18 cellular contexts compared by ENCODE assay signal in the genomic region with DNA sequence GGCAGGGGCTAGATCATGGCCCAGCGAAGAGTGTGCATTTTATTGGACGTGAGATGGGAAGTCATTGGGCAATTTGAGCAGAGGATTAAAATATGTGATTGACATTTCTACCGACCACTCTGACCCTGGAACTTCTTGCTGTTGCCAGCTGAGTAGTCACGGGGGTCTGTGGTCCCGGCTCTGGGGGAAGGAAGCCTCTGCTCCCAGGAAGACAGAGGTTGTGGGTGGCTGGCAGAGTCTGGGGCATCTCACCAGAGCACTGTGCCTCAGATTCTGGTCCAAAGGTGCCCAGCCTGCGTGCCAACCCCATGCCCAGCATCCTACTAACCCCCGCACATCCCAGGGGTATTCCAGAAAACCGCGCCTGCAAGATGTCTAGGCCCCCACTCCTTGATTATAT. TPM values are rescaled to one million over a fixed set of nuclear protein-coding genes. Genes with fewer than 3 reads are reported as not detected.
A peak's percentile ranks its signal among the peaks of the same experiment; 100 is the strongest.
DNase-seq lines count a peak whose midpoint lies in the region; ATAC-seq and TF ChIP-seq lines count a peak whose summit lies in the region.
"Had no signal": no experiment of that assay in that cellular context is flagged by ENCODE, and none has a peak within 500 bp of the region (broad histone marks: within the 10 kb centered on the region; RNA-seq: fewer than 3 reads in every experiment).

No MANE protein-coding gene starts in this region.

- no CpG with 5 or more reads among the region's 9 CpGs for WGBS in H9 (ENCODE audit: extremely low coverage, insufficient read length, low lambda C conversion rate)
- WGBS in neuronal stem cell (ENCODE audit: extremely low coverage in 2 of 2, insufficient read length in 2 of 2, insufficient replicate concordance in 1 of 2), 2 donors = no CpG with 5 or more reads among the region's 9 CpGs

- no peaks in the 10 kb centered on the region for H3K36me3 ChIP-seq in neuronal stem cell (replicated peaks in 1 of 2; ENCODE audit: control insufficient read depth in 2 of 2, insufficient read depth in 2 of 2, low read length in 2 of 2)

- H4K5ac ChIP-seq in H9 (ENCODE audit: insufficient read length, low read depth, low read length) = no peak overlapping the region

- H3K27me3 Mint-ChIP-seq in H9 (ENCODE audit: low read depth) (peaks cover 16% of the 10 kb centered on the region), chondrocyte (ENCODE audit: low read depth) (peaks cover 4% of the 10 kb centered on the region)
- peaks cover 7% of the 10 kb centered on the region for H3K27me3 Mint-ChIP-seq in CD4-positive, alpha-beta T cell

- H3K23me2 ChIP-seq in H9 (ENCODE audit: insufficient read length, low read depth, low read length, poor library complexity, severe bottlenecking) = no peaks in the 10 kb centered on the region

- CTCF ChIA-PET in CD4-positive, alpha-beta T cell (lab: Charles Lee) = no interaction called here

- intact Hi-C loops in CD4-positive, alpha-beta T cell (cut with DNase I, micrococcal nuclease) = no loop called here

- no peak overlapping the region for H4K8ac ChIP-seq in H9 (replicated peaks; ENCODE audit: insufficient read length, low read depth, low read length)
- H4K8ac ChIP-seq in neuronal stem cell (ENCODE audit: low read depth, low read length) = no peak overlapping the region

- no peak overlapping the region for H3K18ac ChIP-seq in H9 (ENCODE audit: insufficient read length, low read depth, low read length)
- peak overlapping the region; percentile 86 for H3K18ac ChIP-seq in neuronal stem cell (ENCODE audit: low read length)

- no peak overlapping the region for H2AFZ ChIP-seq in H9 (ENCODE audit: low read length)
- H2AFZ ChIP-seq in neuronal stem cell (ENCODE audit: low read length) = no peak overlapping the region
- H2AFZ ChIP-seq: GM23248 had no signal

- peaks cover 11 to 31% of the 10 kb centered on the region in 2 experiments for H3K4me1 Mint-ChIP-seq in H9
- H3K4me1 Mint-ChIP-seq in chondrocyte (ENCODE audit: low read depth) = no peaks in the 10 kb centered on the region
- no peaks in the 10 kb centered on the region for H3K4me1 Mint-ChIP-seq in CD4-positive, alpha-beta T cell (ENCODE audit: low read depth)

- ATAC-seq in CD4-positive, alpha-beta T cell (ENCODE audit: poor library complexity) = no peak
- ATAC-seq: HCT116, K562, Panc1 had no signal

- H3K56ac ChIP-seq in H9 (ENCODE audit: insufficient read length, low read depth, low read length) = no peak overlapping the region

- no peaks in the 10 kb centered on the region for H3K36me3 Mint-ChIP-seq in H9 (ENCODE audit: insufficient read depth in 1 of 3, low read depth in 3 of 3)
- H3K36me3 Mint-ChIP-seq in chondrocyte (ENCODE audit: low read depth) = no peaks in the 10 kb centered on the region
- no peaks in the 10 kb centered on the region for H3K36me3 Mint-ChIP-seq in CD4-positive, alpha-beta T cell (ENCODE audit: low read depth)

- no peaks in the 10 kb centered on the region; a peak in 1 of 5 replicates for H3K9me3 Mint-ChIP-seq in H9
- H3K9me3 Mint-ChIP-seq in chondrocyte (ENCODE audit: low read depth) = no peaks in the 10 kb centered on the region
- H3K9me3 Mint-ChIP-seq in CD4-positive, alpha-beta T cell = no peaks in the 10 kb centered on the region

- H3K14ac ChIP-seq in H9 (ENCODE audit: insufficient read depth, low read length) (no peak overlapping the region), neuronal stem cell (ENCODE audit: low read length) (no peak overlapping the region)

- no peaks in the 10 kb centered on the region for H3K9me3 ChIP-seq in H9 (ENCODE audit: control insufficient read depth, low read depth, low read length)
- H3K9me3 ChIP-seq in neuronal stem cell (replicated peaks in 1 of 2; ENCODE audit: control insufficient read depth in 2 of 2, insufficient read depth in 1 of 2, low read depth in 1 of 2, low read length in 2 of 2) = no peaks in the 10 kb centered on the region
- no peaks in the 10 kb centered on the region for H3K9me3 ChIP-seq in CD4-positive, alpha-beta T cell (ENCODE audit: control insufficient read depth, low read length)

- no peak overlapping the region for H3K27ac ChIP-seq in H9 (ENCODE audit: insufficient read length, low read depth, low read length)
- no peak overlapping the region for H3K27ac ChIP-seq in neuronal stem cell (replicated peaks; ENCODE audit: low read length)
- H3K27ac ChIP-seq in CD4-positive, alpha-beta T cell (ENCODE audit: low read depth, low read length) = no peak overlapping the region
- H3K27ac ChIP-seq: C4-2B, GM23248 had no signal

- H3K9ac ChIP-seq in H9 (ENCODE audit: extremely low read depth, insufficient read length, low read length) = no peak overlapping the region
- H3K9ac ChIP-seq in neuronal stem cell (ENCODE audit: low read depth, low read length, poor library complexity) = no peak overlapping the region
- H3K9ac ChIP-seq: GM23248 had no signal

- H4K20me1 ChIP-seq in H9 (ENCODE audit: control insufficient read depth, insufficient read depth, insufficient read length) = no peaks in the 10 kb centered on the region

- no peak overlapping the region for H3T11ph ChIP-seq in H9 (ENCODE audit: low read length)

- H3K23ac ChIP-seq in H9 (ENCODE audit: insufficient read length, low read depth, low read length) = no peak overlapping the region
- no peak overlapping the region for H3K23ac ChIP-seq in neuronal stem cell (ENCODE audit: low read depth, low read length, poor library complexity)

- no peak overlapping the region for H2BK12ac ChIP-seq in H9 (ENCODE audit: insufficient read length, low read depth, low read length)
- H2BK12ac ChIP-seq in neuronal stem cell (ENCODE audit: low read length) = no peak overlapping the region

- no peaks in the 10 kb centered on the region for H3K79me2 ChIP-seq in H9 (ENCODE audit: insufficient read depth, low read length)

- H2AK5ac ChIP-seq in H9 (ENCODE audit: insufficient read length, low read length) = no peak overlapping the region
- H2AK5ac ChIP-seq in neuronal stem cell (ENCODE audit: low read depth, low read length) = no peak overlapping the region

- H2BK15ac ChIP-seq in H9 (ENCODE audit: low read depth, low read length) = no peak overlapping the region
- no peak overlapping the region for H2BK15ac ChIP-seq in neuronal stem cell (ENCODE audit: low read length)

- H4K91ac ChIP-seq in H9 (ENCODE audit: insufficient read length, low read depth, low read length) = no peak overlapping the region
- no peak overlapping the region for H4K91ac ChIP-seq in neuronal stem cell (ENCODE audit: low read depth, low read length, poor library complexity)

- H3K4me2 ChIP-seq in H9 (ENCODE audit: insufficient read depth, insufficient read length, low read length) (no peak overlapping the region), neuronal stem cell (ENCODE audit: insufficient read depth, low read length, poor library complexity, severe bottlenecking) (no peak overlapping the region)

- no peak overlapping the region for H3K4me3 ChIP-seq in neuronal stem cell (ENCODE audit: low read length in 2 of 2)
- H3K4me3 ChIP-seq: GM23248, K562 had no signal

- H2BK20ac ChIP-seq in H9 (ENCODE audit: low read depth, low read length, poor library complexity, severe bottlenecking) = no peak overlapping the region

- no peaks in the 10 kb centered on the region for H3K4me1 ChIP-seq in H9 (ENCODE audit: insufficient read depth, low read length)
- H3K4me1 ChIP-seq in neuronal stem cell (ENCODE audit: control insufficient read depth in 2 of 2, insufficient read depth in 1 of 2, low read depth in 1 of 2, low read length in 2 of 2) = peaks cover 16 to 23% of the 10 kb centered on the region in 2 donors

- TF ChIP-seq CTCF in H9 (conservative IDR thresholded peaks at IDR 0.05) (no peak), chondrocyte (IDR thresholded peaks at IDR 0.05) (no peak)
- no peak for TF ChIP-seq CTCF in CD4-positive, alpha-beta T cell (IDR thresholded peaks at IDR 0.05)

- H3K4me3 Mint-ChIP-seq in H9 (no peak overlapping the region), chondrocyte (ENCODE audit: unreplicated experiment) (no peak overlapping the region)
- no peak overlapping the region for H3K4me3 Mint-ChIP-seq in CD4-positive, alpha-beta T cell

- H3K27me3 ChIP-seq in H9 (ENCODE audit: insufficient read depth, low read length) (no peaks in the 10 kb centered on the region), neuronal stem cell (ENCODE audit: control insufficient read depth in 3 of 3, insufficient read depth in 3 of 3, low read depth in 1 of 3, low read length in 3 of 3) (peaks cover 0 to 6% (median 0%) of the 10 kb centered on the region in 3 experiments)
- H3K27me3 ChIP-seq in CD4-positive, alpha-beta T cell (ENCODE audit: control insufficient read depth, insufficient read depth, low read length) = peaks cover 5% of the 10 kb centered on the region

- no peaks in the 10 kb centered on the region for H3K79me1 ChIP-seq in H9 (ENCODE audit: insufficient read depth, low read depth, low read length, poor library complexity, severe bottlenecking)
- H3K79me1 ChIP-seq in neuronal stem cell (ENCODE audit: low read depth, low read length) = no peaks in the 10 kb centered on the region

- POLR2A ChIA-PET in CD4-positive, alpha-beta T cell (lab: Charles Lee) = no interaction called here

- H3K27ac Mint-ChIP-seq in H9 = no peak overlapping the region; a peak in 1 of 7 replicates
- H3K27ac Mint-ChIP-seq in chondrocyte (ENCODE audit: unreplicated experiment) = no peak overlapping the region
- no peak overlapping the region for H3K27ac Mint-ChIP-seq in CD4-positive, alpha-beta T cell

- H2BK120ac ChIP-seq in H9 (ENCODE audit: low read depth, low read length, poor library complexity, severe bottlenecking) (no peak overlapping the region), neuronal stem cell (ENCODE audit: low read depth, low read length) (no peak overlapping the region)

- no peak overlapping the region for H2BK5ac ChIP-seq in H9 (ENCODE audit: insufficient read length, low read length)
- no peak overlapping the region for H2BK5ac ChIP-seq in neuronal stem cell (ENCODE audit: low read length)

- DNase-seq in D341Med (ENCODE audit: low spot score) = peak; percentile 55
- peak; percentile 17 for DNase-seq in H9
- peak; percentile 47 for DNase-seq in chondrocyte (ENCODE audit: low spot score)
- no peak for DNase-seq in neuronal stem cell (ENCODE audit: low spot score)
- no peak for DNase-seq in NCI-H2107 treated with DMSO at 0.1 percent for 48 hours (lab: John Stamatoyannopoulos, UW; ENCODE audit: unreplicated experiment)
- no peak for DNase-seq in C1 segment of cervical spinal cord (lab: John Stamatoyannopoulos, UW)
- no peak for DNase-seq in CD4-positive, alpha-beta T cell
- DNase-seq: GDM1, GM23248, NCI-H1694, NCI-H2081 treated with DMSO at 0.1 percent for 48 hours, NCI-H226 had no signal

- no peak overlapping the region for H3K4ac ChIP-seq in H9 (ENCODE audit: low read depth, low read length)
- H3K4ac ChIP-seq in neuronal stem cell (ENCODE audit: low read length) = no peak overlapping the region

RNA-seq across cellular contexts. Expression of gene LMO1, which starts 25.1 kb away (rescaled TPM):
- total RNA-seq in H9 (2021) (0.39 and 0.50 TPM in 2 replicates), chondrocyte (not detected in 3 replicates)
- 9.9 TPM for polyA plus RNA-seq in neuronal stem cell (2013, experiment 1 of 2)
- polyA plus RNA-seq in neuronal stem cell (2013, experiment 2 of 2) = 9.4 TPM
- not detected for total RNA-seq in CD4-positive, alpha-beta T cell
- total RNA-seq: Daoy, GM23248, K562, SK-MEL-5 had no signal
- polyA plus RNA-seq: GM23248, K562 had no signal

Comparison
In these comparisons a context has a peak if more than half of its experiments do, and no peak if none do; other contexts are left out.
1. DNase-seq: peak in D341Med (single experiment), H9 (single experiment) and chondrocyte (single experiment); none in neuronal stem cell (single experiment), NCI-H2107 treated with DMSO at 0.1 percent for 48 hours (single experiment), C1 segment of cervical spinal cord (0 of 14) and CD4-positive, alpha-beta T cell (0 of 10).